Comparison of ENCODE assay signal across 15 cellular contexts in the genomic region with DNA sequence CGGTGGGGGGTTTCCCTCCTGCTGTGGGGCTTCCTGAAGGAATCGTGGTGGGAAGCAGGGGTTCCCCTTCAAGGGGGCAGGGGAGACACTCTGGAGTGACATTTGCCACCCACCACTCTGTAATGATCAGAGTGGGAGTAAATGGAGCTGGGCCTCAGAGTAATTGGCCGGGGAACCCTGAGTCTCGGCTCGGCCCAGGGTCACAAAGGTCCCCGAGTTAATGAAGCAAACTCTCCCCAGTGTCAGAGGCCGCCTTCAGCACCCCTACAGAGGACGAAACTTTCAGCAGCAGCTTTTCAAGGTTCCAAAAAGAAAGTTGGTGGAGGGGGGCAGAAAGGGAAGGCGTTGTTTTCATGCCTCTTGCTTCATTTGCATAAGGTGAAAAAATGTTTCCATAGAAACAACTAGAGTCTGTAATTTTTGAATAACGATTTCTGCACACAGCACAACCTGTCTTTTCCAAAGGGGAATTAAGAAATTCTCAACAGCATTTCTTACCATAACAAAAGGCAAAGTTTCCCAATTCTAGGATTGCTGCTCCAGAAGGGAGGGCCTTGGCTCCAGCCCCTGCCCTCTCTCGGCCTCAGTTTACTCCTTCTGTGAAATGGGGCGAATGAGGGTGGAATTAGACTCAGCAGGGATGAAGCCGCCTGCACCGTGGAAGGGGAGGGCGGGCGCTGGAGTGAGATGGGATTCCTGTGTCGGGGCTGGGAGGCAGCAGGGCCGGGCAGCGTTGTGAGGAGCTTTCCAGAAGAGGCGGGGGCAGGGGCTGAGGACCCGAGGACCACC.
DNase-seq lines count a peak whose midpoint lies in the region; ATAC-seq, FAIRE-seq and TF ChIP-seq lines count a peak whose summit lies in the region.
"Had no signal": no experiment of that assay in that cellular context is flagged by ENCODE, and none has a peak within 500 bp of the region (broad histone marks: within the 10 kb centered on the region; RNA-seq: fewer than 3 reads in every experiment).

No MANE protein-coding gene starts in this region.

- H4K20me1 ChIP-seq in astrocyte (ENCODE audit: insufficient read depth, low read length) = no peaks in the 10 kb centered on the region

- H3K36me3 Mint-ChIP-seq in astrocyte (ENCODE audit: low read depth, unreplicated experiment) = no peaks in the 10 kb centered on the region
- no peaks in the 10 kb centered on the region for H3K36me3 Mint-ChIP-seq in activated naive CD4-positive, alpha-beta T cell treated with anti-CD3 and anti-CD28 coated beads, Interleukin-2, amount 50 U/mL, for 72 hours
- H3K36me3 Mint-ChIP-seq: CD8-positive, alpha-beta memory T cell had no signal

- H3K36me3 ChIP-seq in astrocyte (ENCODE audit: insufficient read depth, low read length) = no peaks in the 10 kb centered on the region
- no peaks in the 10 kb centered on the region for H3K36me3 ChIP-seq in testis (ENCODE audit: low read depth, missing control alignments)

- WGBS in testis, 2 donors = 64 to 70% methylated on average over 16 to 21 of the region's 21 CpGs

- no peak for FAIRE-seq in astrocyte (lab: Jason Lieb, UNC)
- FAIRE-seq: GM12892, kidney had no signal

- H3K27me3 Mint-ChIP-seq in astrocyte (ENCODE audit: low read depth, unreplicated experiment) = peaks cover 67% of the 10 kb centered on the region

- peak; percentile 47 for DNase-seq in Right ventricle myocardium inferior (ENCODE audit: missing footprints)
- no peak for DNase-seq in cardiac septum (ENCODE audit: low spot score)
- no peak for DNase-seq in astrocyte (ENCODE audit: low read depth)
- no peak for DNase-seq in left lobe of liver (ENCODE audit: low spot score)
- DNase-seq in testis = no peak
- no peak for DNase-seq in activated naive CD4-positive, alpha-beta T cell treated with anti-CD3 and anti-CD28 coated beads, Interleukin-2, amount 50 U/mL, for 16 hours
- DNase-seq in stimulated activated CD4-positive, alpha-beta T cell treated with anti-CD3 and anti-CD28 coated beads, Interleukin-1b, Interleukin-23, amount 100 ng/mL, for 48 hours = no peak
- no peak for DNase-seq in activated naive CD4-positive, alpha-beta T cell treated with anti-CD3 and anti-CD28 coated beads, Interleukin-2, amount 50 U/mL, for 72 hours (ENCODE audit: low spot score in 2 of 2)
- DNase-seq: kidney, NCI-H1048, NCI-H2171 had no signal

- no peaks in the 10 kb centered on the region for H3K4me1 ChIP-seq in astrocyte (ENCODE audit: insufficient read depth, low read length)
- no peaks in the 10 kb centered on the region for H3K4me1 ChIP-seq in testis

- peaks cover 10% of the 10 kb centered on the region for H3K9me3 Mint-ChIP-seq in astrocyte (ENCODE audit: unreplicated experiment)
- no peaks in the 10 kb centered on the region for H3K9me3 Mint-ChIP-seq in activated naive CD4-positive, alpha-beta T cell treated with anti-CD3 and anti-CD28 coated beads, Interleukin-2, amount 50 U/mL, for 72 hours
- H3K9me3 Mint-ChIP-seq: CD8-positive, alpha-beta memory T cell had no signal

- H2AFZ ChIP-seq in astrocyte (ENCODE audit: low read depth, low read length) = peak overlapping the region; percentile 17

- H3K27ac ChIP-seq in astrocyte (ENCODE audit: low read depth, low read length) (no peak overlapping the region), testis (no peak overlapping the region)
- H3K27ac ChIP-seq: skin epidermis had no signal

- no peak for TF ChIP-seq POLR2A in testis (IDR thresholded peaks at IDR 0.05)

- H3K9me3 ChIP-seq in astrocyte (ENCODE audit: insufficient read depth, low read depth, low read length) = no peaks in the 10 kb centered on the region
- H3K9me3 ChIP-seq in testis = no peaks in the 10 kb centered on the region
- H3K9me3 ChIP-seq: SK-N-SH had no signal

- H3K4me1 Mint-ChIP-seq in astrocyte (ENCODE audit: low read depth, unreplicated experiment) = no peaks in the 10 kb centered on the region

- H3K4me3 ChIP-seq in astrocyte (ENCODE audit: insufficient read depth, low read depth, low read length) = no peak overlapping the region
- H3K4me3 ChIP-seq in testis = peak overlapping the region; percentile 6 to 18
- H3K4me3 ChIP-seq: skin epidermis had no signal

- no peak overlapping the region for H3K9ac ChIP-seq in astrocyte (ENCODE audit: low read length)
- H3K9ac ChIP-seq: SK-N-SH had no signal

- no peak overlapping the region for H3K4me3 Mint-ChIP-seq in astrocyte (ENCODE audit: unreplicated experiment)
- H3K4me3 Mint-ChIP-seq: CD8-positive, alpha-beta memory T cell had no signal

- H3K79me2 ChIP-seq in astrocyte (ENCODE audit: insufficient read depth, low read length) = no peaks in the 10 kb centered on the region

- H3K4me2 ChIP-seq in astrocyte (ENCODE audit: low read length) = peak overlapping the region; percentile 36
- H3K4me2 ChIP-seq: SK-N-SH had no signal

- no peak for ATAC-seq in Right ventricle myocardium inferior
- ATAC-seq in left lobe of liver = peak; percentile 50
- ATAC-seq in activated naive CD4-positive, alpha-beta T cell treated with anti-CD3 and anti-CD28 coated beads, Interleukin-2, amount 50 U/mL, for 72 hours = no peak

- H3K27me3 ChIP-seq in astrocyte (ENCODE audit: insufficient read depth, low read length) (peaks cover 6% of the 10 kb centered on the region), testis (no peaks in the 10 kb centered on the region)

- H3K27ac Mint-ChIP-seq in astrocyte (ENCODE audit: unreplicated experiment) = no peak overlapping the region
- H3K27ac Mint-ChIP-seq in activated naive CD4-positive, alpha-beta T cell treated with anti-CD3 and anti-CD28 coated beads, Interleukin-2, amount 50 U/mL, for 72 hours = no peak overlapping the region
- H3K27ac Mint-ChIP-seq: CD8-positive, alpha-beta memory T cell had no signal

- intact Hi-C loops in Right ventricle myocardium inferior (cut with DNase I) (loop anchor here (5.0 kb wide), 1 partner anchor 212 kb away; no protein-coding TSS in a partner anchor), cardiac septum (cut with DNase I) (no loop called here), testis (cut with DNase I; ENCODE audit: low total_unique reads) (no loop called here)

- TF ChIP-seq CTCF in astrocyte (IDR thresholded peaks at IDR 0.05; ENCODE audit: insufficient read depth, low read depth, low read length) (no peak), testis (IDR thresholded peaks at IDR 0.05) (no peak)
